1 cellular context compared by ENCODE assay signal in the genomic region with DNA sequence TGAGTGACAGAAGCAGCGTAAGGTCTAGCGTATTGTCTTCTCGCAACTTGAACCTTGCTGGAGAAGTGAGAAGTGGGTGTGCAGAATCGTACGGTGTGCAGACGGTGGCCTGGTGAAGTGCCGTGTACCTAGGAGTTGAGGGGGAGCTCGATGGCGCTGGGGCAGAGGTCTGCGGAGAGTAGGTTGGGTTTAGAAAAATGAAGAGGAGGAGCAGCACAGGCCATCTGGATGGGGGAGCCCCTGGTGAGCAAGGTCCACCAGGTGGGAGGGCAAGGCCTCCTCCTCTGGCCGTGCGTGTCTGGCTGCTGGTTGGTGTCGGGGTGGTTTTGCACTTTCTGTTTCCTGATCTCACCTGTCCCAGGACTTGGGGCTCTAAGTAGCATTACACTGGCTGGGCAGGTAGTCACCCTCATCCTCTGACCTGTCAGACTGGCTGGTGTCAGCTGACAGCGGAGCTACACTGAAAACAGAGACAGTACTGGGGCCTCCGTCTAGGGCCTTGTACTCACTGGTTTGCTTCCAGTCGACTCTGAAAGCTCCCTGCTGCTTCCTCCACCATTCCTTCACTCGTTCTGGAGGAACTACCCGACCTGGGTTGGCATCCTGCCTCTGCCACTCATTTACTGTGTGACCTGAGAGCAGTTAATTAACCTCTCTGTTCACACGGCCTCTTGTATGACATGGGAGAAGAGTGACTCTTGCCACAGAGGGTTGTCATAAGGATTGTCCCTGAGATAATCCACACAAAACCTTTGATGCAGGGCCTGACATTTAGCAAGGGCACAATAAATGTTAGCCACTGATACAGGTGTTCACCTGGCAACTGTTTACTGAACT.
TF ChIP-seq lines count a peak whose summit lies in the region.

No MANE protein-coding gene starts in this region.

TF ChIP-seq in K562, 482 proteins besides CTCF, POLR2A, EP300 and RAD21 (continued from another document):
- TF ChIP-seq ZNF280A (IDR thresholded peaks at IDR 0.05; ENCODE audit: low read depth, partially characterized antibody): no peak
- TF ChIP-seq RFX1 (IDR thresholded peaks at IDR 0.05): no peak
- TF ChIP-seq ZNF175 (CRISPR knock-in tag; IDR thresholded peaks at IDR 0.05; ENCODE audit: low read depth): no peak
- no peak for TF ChIP-seq ZNF143 (CRISPR knock-in tag; IDR thresholded peaks at IDR 0.05)
- peak; percentile 71 for TF ChIP-seq ZFP36 (IDR thresholded peaks at IDR 0.05; ENCODE audit: low read depth, low read length, partially characterized antibody)
- TF ChIP-seq HDAC2 (IDR thresholded peaks at IDR 0.05): 0 out of 2 replicates have a peak, but pooled peaks have one; percentile 27
- TF ChIP-seq SMARCA5 (IDR thresholded peaks at IDR 0.05): 0 out of 2 replicates have a peak, but pooled peaks have one; percentile 30
- TF ChIP-seq, protein P1, sequence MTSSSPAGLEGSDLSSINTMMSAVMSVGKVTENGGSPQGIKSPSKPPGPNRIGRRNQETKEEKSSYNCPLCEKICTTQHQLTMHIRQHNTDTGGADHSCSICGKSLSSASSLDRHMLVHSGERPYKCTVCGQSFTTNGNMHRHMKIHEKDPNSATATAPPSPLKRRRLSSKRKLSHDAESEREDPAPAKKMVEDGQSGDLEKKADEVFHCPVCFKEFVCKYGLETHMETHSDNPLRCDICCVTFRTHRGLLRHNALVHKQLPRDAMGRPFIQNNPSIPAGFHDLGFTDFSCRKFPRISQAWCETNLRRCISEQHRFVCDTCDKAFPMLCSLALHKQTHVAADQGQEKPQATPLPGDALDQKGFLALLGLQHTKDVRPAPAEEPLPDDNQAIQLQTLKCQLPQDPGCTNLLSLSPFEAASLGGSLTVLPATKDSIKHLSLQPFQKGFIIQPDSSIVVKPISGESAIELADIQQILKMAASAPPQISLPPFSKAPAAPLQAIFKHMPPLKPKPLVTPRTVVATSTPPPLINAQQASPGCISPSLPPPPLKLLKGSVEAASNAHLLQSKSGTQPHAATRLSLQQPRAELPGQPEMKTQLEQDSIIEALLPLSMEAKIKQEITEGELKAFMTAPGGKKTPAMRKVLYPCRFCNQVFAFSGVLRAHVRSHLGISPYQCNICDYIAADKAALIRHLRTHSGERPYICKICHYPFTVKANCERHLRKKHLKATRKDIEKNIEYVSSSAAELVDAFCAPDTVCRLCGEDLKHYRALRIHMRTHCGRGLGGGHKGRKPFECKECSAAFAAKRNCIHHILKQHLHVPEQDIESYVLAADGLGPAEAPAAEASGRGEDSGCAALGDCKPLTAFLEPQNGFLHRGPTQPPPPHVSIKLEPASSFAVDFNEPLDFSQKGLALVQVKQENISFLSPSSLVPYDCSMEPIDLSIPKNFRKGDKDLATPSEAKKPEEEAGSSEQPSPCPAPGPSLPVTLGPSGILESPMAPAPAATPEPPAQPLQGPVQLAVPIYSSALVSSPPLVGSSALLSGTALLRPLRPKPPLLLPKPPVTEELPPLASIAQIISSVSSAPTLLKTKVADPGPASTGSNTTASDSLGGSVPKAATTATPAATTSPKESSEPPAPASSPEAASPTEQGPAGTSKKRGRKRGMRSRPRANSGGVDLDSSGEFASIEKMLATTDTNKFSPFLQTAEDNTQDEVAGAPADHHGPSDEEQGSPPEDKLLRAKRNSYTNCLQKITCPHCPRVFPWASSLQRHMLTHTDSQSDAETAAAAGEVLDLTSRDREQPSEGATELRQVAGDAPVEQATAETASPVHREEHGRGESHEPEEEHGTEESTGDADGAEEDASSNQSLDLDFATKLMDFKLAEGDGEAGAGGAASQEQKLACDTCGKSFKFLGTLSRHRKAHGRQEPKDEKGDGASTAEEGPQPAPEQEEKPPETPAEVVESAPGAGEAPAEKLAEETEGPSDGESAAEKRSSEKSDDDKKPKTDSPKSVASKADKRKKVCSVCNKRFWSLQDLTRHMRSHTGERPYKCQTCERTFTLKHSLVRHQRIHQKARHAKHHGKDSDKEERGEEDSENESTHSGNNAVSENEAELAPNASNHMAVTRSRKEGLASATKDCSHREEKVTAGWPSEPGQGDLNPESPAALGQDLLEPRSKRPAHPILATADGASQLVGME (CRISPR knock-in tag; IDR thresholded peaks at IDR 0.05): no peak
- no peak for TF ChIP-seq ZNF436 (CRISPR knock-in tag; IDR thresholded peaks at IDR 0.05)
